2 cellular contexts compared by ENCODE assay signal in the genomic region with DNA sequence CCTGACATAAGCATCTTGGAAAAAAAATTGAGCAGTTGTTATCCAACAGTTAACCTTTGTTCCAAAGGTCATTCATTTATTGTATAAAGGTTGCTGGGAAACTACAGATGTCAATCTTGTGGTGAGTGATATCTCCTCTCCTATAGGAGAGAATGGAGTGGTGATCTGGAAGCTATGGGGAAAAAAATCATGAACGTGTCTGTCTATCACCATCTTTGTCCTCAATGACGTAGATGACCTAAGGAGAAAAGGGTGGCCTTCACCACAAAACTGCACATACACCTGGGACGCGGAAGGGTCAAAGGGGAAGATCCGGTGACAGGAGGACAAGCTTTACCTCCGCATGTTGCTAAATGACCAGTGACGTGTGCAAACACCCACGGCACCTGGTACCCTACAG.
TF ChIP-seq lines count a peak whose summit lies in the region.

No MANE protein-coding gene starts in this region.

TF ChIP-seq in HCT116, 20 proteins besides CTCF, POLR2A, EP300 and RAD21:
- TF ChIP-seq SIN3A (IDR thresholded peaks at IDR 0.05; ENCODE audit: low read depth) (no peak), TCF7L2 (IDR thresholded peaks at IDR 0.05; ENCODE audit: borderline replicate concordance, extremely low read depth, insufficient read depth, insufficient read length) (no peak), CEBPB (IDR thresholded peaks at IDR 0.05; ENCODE audit: low read depth) (no peak), YY1 (IDR thresholded peaks at IDR 0.05; ENCODE audit: extremely low read depth, insufficient replicate concordance, low read depth, low read length) (no peak)
TF ChIP-seq in HCT116: peak in this region for 0.

TF ChIP-seq in H1, 55 proteins besides CTCF, POLR2A, EP300 and RAD21:
- TF ChIP-seq SUZ12 (IDR thresholded peaks at IDR 0.05; ENCODE audit: low read length) (no peak), SIX5 (IDR thresholded peaks at IDR 0.05; ENCODE audit: low read depth, low read length) (no peak), ASH2L (IDR thresholded peaks at IDR 0.05; ENCODE audit: low read length) (no peak), MAFK (IDR thresholded peaks at IDR 0.05; ENCODE audit: low read depth, low read length) (no peak), CREB1 (IDR thresholded peaks at IDR 0.05) (no peak), JUN (IDR thresholded peaks at IDR 0.05; ENCODE audit: low read depth, low read length) (no peak)
